In genomic region chr6:152642578-152643375, GRCh38 we compare ENCODE assay signal across 8 cellular contexts. TPM values are rescaled to one million over a fixed set of nuclear protein-coding genes. Genes with fewer than 3 reads are reported as not detected.
DNase-seq lines count a peak whose midpoint lies in the region; ATAC-seq and TF ChIP-seq lines count a peak whose summit lies in the region.

No MANE protein-coding gene starts in this region.

- no peak overlapping the region for H3K4ac ChIP-seq in neuronal stem cell (ENCODE audit: low read length)

- H2BK120ac ChIP-seq in neuronal stem cell (ENCODE audit: low read depth, low read length) = no peak overlapping the region

- no peak overlapping the region for H4K91ac ChIP-seq in neuronal stem cell (ENCODE audit: low read depth, low read length, poor library complexity)

- H3K9me3 ChIP-seq in fibroblast of lung (ENCODE audit: control insufficient read depth, insufficient read depth, low read depth, low read length) (no peaks in the 10 kb centered on the region), neuronal stem cell (replicated peaks in 1 of 2; ENCODE audit: control insufficient read depth in 2 of 2, insufficient read depth in 1 of 2, low read depth in 1 of 2, low read length in 2 of 2) (no peaks in the 10 kb centered on the region), T-helper 17 cell (ENCODE audit: control insufficient read depth, low read length, poor library complexity, severe bottlenecking) (no peaks in the 10 kb centered on the region)

- no peaks in the 10 kb centered on the region for H3K9me3 Mint-ChIP-seq in activated CD4-positive, alpha-beta T cell treated with anti-CD3 and anti-CD28 coated beads for 36 hours (ENCODE audit: low read depth)

- no peak overlapping the region for H3K23ac ChIP-seq in neuronal stem cell (ENCODE audit: low read depth, low read length, poor library complexity)

- ATAC-seq in activated CD4-positive, alpha-beta T cell treated with anti-CD3 and anti-CD28 coated beads for 36 hours = peak; percentile 69
- ATAC-seq in GM21526 (IDR thresholded peaks at IDR 0.05; ENCODE audit: low FRiP score, unreplicated experiment) (peak; percentile 97), T-helper 17 cell (no peak)

- no peak overlapping the region for H3K18ac ChIP-seq in neuronal stem cell (ENCODE audit: low read length)

- DNase-seq in activated CD4-positive, alpha-beta T cell treated with anti-CD3 and anti-CD28 coated beads for 36 hours = peak; percentile 57
- no peak for DNase-seq in activated CD4-positive, alpha-beta T cell treated with anti-CD3 and anti-CD28 coated beads, Interleukin-2, amount 50 U/mL, for 4 hours
- peak; percentile 35 for DNase-seq in Jurkat, Clone E6-1 (ENCODE audit: low read depth, low spot score)
- DNase-seq in UCSD-AML1 (lab: John Stamatoyannopoulos, UW; ENCODE audit: unreplicated experiment) (peak; percentile 56), fibroblast of lung (ENCODE audit: low read depth in 2 of 2) (peak; percentile 18 to 36), neuronal stem cell (ENCODE audit: low spot score) (peak; percentile 27), T-helper 17 cell (no peak)

- H2BK15ac ChIP-seq in neuronal stem cell (ENCODE audit: low read length) = no peak overlapping the region

- H3K36me3 ChIP-seq in fibroblast of lung (ENCODE audit: control insufficient read depth, insufficient read depth, low read length) (no peaks in the 10 kb centered on the region), neuronal stem cell (replicated peaks in 1 of 2; ENCODE audit: control insufficient read depth in 2 of 2, insufficient read depth in 2 of 2, low read length in 2 of 2) (no peaks in the 10 kb centered on the region)

- no peaks in the 10 kb centered on the region for H3K79me2 ChIP-seq in fibroblast of lung (ENCODE audit: control insufficient read depth, insufficient read depth, low read length)

- no peak overlapping the region for H3K27ac Mint-ChIP-seq in activated CD4-positive, alpha-beta T cell treated with anti-CD3 and anti-CD28 coated beads for 36 hours
- no peak overlapping the region for H3K27ac Mint-ChIP-seq in T-helper 17 cell

- H3K27ac ChIP-seq in fibroblast of lung (ENCODE audit: insufficient read depth, low read length) (no peak overlapping the region), neuronal stem cell (replicated peaks; ENCODE audit: low read length) (no peak overlapping the region)

- H3K4me3 ChIP-seq in Jurkat, Clone E6-1 (ENCODE audit: low read length) = no peak overlapping the region
- H3K4me3 ChIP-seq in fibroblast of lung (replicated peaks in 1 of 4; ENCODE audit: control extremely low read depth in 1 of 4, insufficient read depth in 1 of 4, low read depth in 3 of 4, low read length in 4 of 4) = no peak overlapping the region
- no peak overlapping the region for H3K4me3 ChIP-seq in neuronal stem cell (ENCODE audit: low read length in 2 of 2)

- POLR2A ChIA-PET in activated CD4-positive, alpha-beta T cell treated with anti-CD3 and anti-CD28 coated beads for 36 hours (lab: Charles Lee) = no interaction called here

- H3K4me2 ChIP-seq in fibroblast of lung (ENCODE audit: extremely low read depth, insufficient read depth, low read length) (no peak overlapping the region), neuronal stem cell (ENCODE audit: insufficient read depth, low read length, poor library complexity, severe bottlenecking) (no peak overlapping the region)

- no peaks in the 10 kb centered on the region for H3K4me1 ChIP-seq in fibroblast of lung (ENCODE audit: control insufficient read depth, extremely low read depth, insufficient read depth, low read length)
- no peaks in the 10 kb centered on the region for H3K4me1 ChIP-seq in neuronal stem cell (ENCODE audit: control insufficient read depth in 2 of 2, insufficient read depth in 1 of 2, low read depth in 1 of 2, low read length in 2 of 2)

- H3K27me3 Mint-ChIP-seq in activated CD4-positive, alpha-beta T cell treated with anti-CD3 and anti-CD28 coated beads for 36 hours = peaks cover 20% of the 10 kb centered on the region
- H3K27me3 Mint-ChIP-seq in T-helper 17 cell = peaks cover 31% of the 10 kb centered on the region

- H3K9ac ChIP-seq in fibroblast of lung (ENCODE audit: insufficient read depth, low read length) (no peak overlapping the region), neuronal stem cell (ENCODE audit: low read depth, low read length, poor library complexity) (no peak overlapping the region)

- CTCF ChIA-PET in activated CD4-positive, alpha-beta T cell treated with anti-CD3 and anti-CD28 coated beads for 36 hours (lab: Charles Lee) = interaction anchor here (0.6 to 0.9 kb wide), 4 partner anchors 38 to 156 kb away, joined by 3 read pairs; no protein-coding TSS in a partner anchor

- H2AFZ ChIP-seq in fibroblast of lung (ENCODE audit: low read length) = no peak overlapping the region
- no peak overlapping the region for H2AFZ ChIP-seq in neuronal stem cell (ENCODE audit: low read length)

- intact Hi-C loops in activated CD4-positive, alpha-beta T cell treated with anti-CD3 and anti-CD28 coated beads for 36 hours (cut with DNase I, micrococcal nuclease) = loop anchor here in 1 of 2 experiments (1.0 kb wide), 2 partner anchors 90 to 157 kb away; no protein-coding TSS in a partner anchor

- H3K4me1 Mint-ChIP-seq in activated CD4-positive, alpha-beta T cell treated with anti-CD3 and anti-CD28 coated beads for 36 hours = no peaks in the 10 kb centered on the region
- H3K4me1 Mint-ChIP-seq in T-helper 17 cell = peaks cover 3% of the 10 kb centered on the region

- no peak overlapping the region for H2BK5ac ChIP-seq in neuronal stem cell (ENCODE audit: low read length)

- H2BK12ac ChIP-seq in neuronal stem cell (ENCODE audit: low read length) = no peak overlapping the region

- no peaks in the 10 kb centered on the region for H3K27me3 ChIP-seq in fibroblast of lung (ENCODE audit: control insufficient read depth, insufficient read depth, low read length)
- peaks cover 0 to 18% (median 6%) of the 10 kb centered on the region in 3 experiments for H3K27me3 ChIP-seq in neuronal stem cell (ENCODE audit: control insufficient read depth in 3 of 3, insufficient read depth in 3 of 3, low read depth in 1 of 3, low read length in 3 of 3)

- no CpG with 5 or more reads among the region's 8 CpGs for WGBS in neuronal stem cell (ENCODE audit: extremely low coverage in 2 of 2, insufficient read length in 2 of 2, insufficient replicate concordance in 1 of 2), 2 donors

- H4K8ac ChIP-seq in neuronal stem cell (ENCODE audit: low read depth, low read length) = no peak overlapping the region

- no peaks in the 10 kb centered on the region for H4K20me1 ChIP-seq in fibroblast of lung (ENCODE audit: control insufficient read depth, extremely low read depth, insufficient read depth, low read length)

- no peaks in the 10 kb centered on the region for H3K36me3 Mint-ChIP-seq in activated CD4-positive, alpha-beta T cell treated with anti-CD3 and anti-CD28 coated beads for 36 hours (ENCODE audit: low read depth)
- H3K36me3 Mint-ChIP-seq in T-helper 17 cell (ENCODE audit: low read depth) = peaks cover 3% of the 10 kb centered on the region

- no peak overlapping the region for H2AK5ac ChIP-seq in neuronal stem cell (ENCODE audit: low read depth, low read length)

- H3K4me3 Mint-ChIP-seq in activated CD4-positive, alpha-beta T cell treated with anti-CD3 and anti-CD28 coated beads for 36 hours = no peak overlapping the region
- no peak overlapping the region for H3K4me3 Mint-ChIP-seq in T-helper 17 cell

- no peaks in the 10 kb centered on the region for H3K79me1 ChIP-seq in neuronal stem cell (ENCODE audit: low read depth, low read length)

- TF ChIP-seq CTCF in fibroblast of lung (conservative IDR thresholded peaks at IDR 0.05 in 1 of 2, IDR thresholded peaks at IDR 0.05 in 1 of 2; ENCODE audit: low read depth in 1 of 2, low read length in 2 of 2) = peak; percentile 14 to 28

- H3K14ac ChIP-seq in neuronal stem cell (ENCODE audit: low read length) = no peak overlapping the region

RNA-seq across cellular contexts. Expression of gene SYNE1, which starts 5.6 kb away (rescaled TPM):
- 10 to 100 TPM; 20.8 to 21.9 TPM for total RNA-seq in activated CD4-positive, alpha-beta T cell treated with anti-CD3 and anti-CD28 coated beads for 36 hours
- polyA plus RNA-seq in Jurkat, Clone E6-1 (2012; ENCODE audit: insufficient read depth, insufficient read length) = 21.2 TPM
- total RNA-seq in fibroblast of lung (125 and 219 TPM in 2 replicates), T-helper 17 cell (100 to 1,000 TPM; 131 to 165 TPM)
- polyA plus RNA-seq in fibroblast of lung = 19.3 and 21.7 TPM in 2 replicates
- polyA plus RNA-seq in fibroblast of lung (2012) = 17.2 and 22.6 TPM in 2 replicates
- polyA minus RNA-seq in fibroblast of lung (ENCODE audit: low replicate concordance) = 127 and 149 TPM in 2 replicates
- polyA plus RNA-seq in neuronal stem cell (2013, experiment 1 of 2) = 3.5 TPM
- polyA plus RNA-seq in neuronal stem cell (2013, experiment 2 of 2) = 3.2 TPM

RNA-seq across cellular contexts. Expression of gene MYCT1, which starts 54.9 kb away (rescaled TPM):
- not detected for total RNA-seq in activated CD4-positive, alpha-beta T cell treated with anti-CD3 and anti-CD28 coated beads for 36 hours
- polyA plus RNA-seq in Jurkat, Clone E6-1 (2012; ENCODE audit: insufficient read depth, insufficient read length) = not detected
- total RNA-seq in fibroblast of lung (under 0.01 TPM in 1 of 2 replicates, not detected in the other), T-helper 17 cell (1 to 10 TPM in 1 of 2 donors, not detected in 1; 4.6 TPM)
- 0.08 TPM in 1 of 2 replicates, not detected in the other for polyA plus RNA-seq in fibroblast of lung
- 0.12 TPM in 1 of 2 replicates, not detected in the other for polyA plus RNA-seq in fibroblast of lung (2012)
- polyA minus RNA-seq in fibroblast of lung (ENCODE audit: low replicate concordance) = not detected in 2 replicates
- polyA plus RNA-seq in neuronal stem cell (2013, experiment 1 of 2) = 0.01 TPM
- polyA plus RNA-seq in neuronal stem cell (2013, experiment 2 of 2) = not detected

Comparison
In these comparisons a context has a peak if more than half of its experiments do, and no peak if none do; other contexts are left out.
1. DNase-seq: peak in activated CD4-positive, alpha-beta T cell treated with anti-CD3 and anti-CD28 coated beads for 36 hours (single experiment), Jurkat, Clone E6-1 (single experiment), UCSD-AML1 (single experiment), fibroblast of lung (2 of 2) and neuronal stem cell (single experiment); none in activated CD4-positive, alpha-beta T cell treated with anti-CD3 and anti-CD28 coated beads, Interleukin-2, amount 50 U/mL, for 4 hours (0 of 2) and T-helper 17 cell (0 of 3).